In the genomic region with DNA sequence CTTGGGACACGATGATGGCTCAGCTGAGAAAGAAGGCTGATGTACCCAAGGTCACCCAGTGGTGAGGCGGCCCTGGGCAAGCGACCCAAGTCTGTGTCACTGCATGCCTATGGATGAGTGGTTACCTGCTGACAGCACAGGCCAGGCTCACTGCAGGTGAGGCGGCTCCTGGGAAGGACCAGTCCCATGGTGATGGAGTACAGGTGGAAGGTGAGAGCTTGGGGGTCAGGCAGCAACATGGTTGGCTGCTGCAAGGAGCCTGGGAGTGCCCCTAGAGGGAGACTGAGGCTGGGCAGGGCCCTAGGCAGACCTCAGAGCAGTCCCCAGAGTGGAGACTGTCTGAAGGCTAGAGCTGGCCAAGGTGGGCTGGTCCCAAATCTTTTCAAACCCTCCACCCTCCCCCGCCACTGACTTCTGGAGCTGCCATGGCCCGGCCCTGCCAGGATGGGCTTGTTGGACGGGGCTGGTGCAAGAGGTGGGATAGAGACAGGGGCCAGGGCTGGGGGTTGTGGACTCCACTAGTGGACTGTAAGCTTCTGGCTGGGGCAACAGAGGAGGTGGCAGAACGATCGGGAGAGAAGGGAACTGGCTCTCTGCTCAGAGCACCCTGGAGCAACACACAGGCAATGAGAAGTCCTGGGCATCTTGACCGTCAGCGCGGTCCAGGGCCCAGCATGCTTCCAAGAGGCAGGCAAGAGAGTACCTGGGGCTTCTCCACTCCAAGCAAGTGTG, we compare ENCODE assay signal across 19 cellular contexts.
DNase-seq lines count a peak whose midpoint lies in the region; ATAC-seq, FAIRE-seq and TF ChIP-seq lines count a peak whose summit lies in the region.
"Had no signal": no experiment of that assay in that cellular context is flagged by ENCODE, and none has a peak within 500 bp of the region (broad histone marks: within the 10 kb centered on the region; RNA-seq: fewer than 3 reads in every experiment).

No MANE protein-coding gene starts in this region.

- CTCF ChIA-PET in K562 (lab: Yijun Ruan, JAX; ENCODE audit: low intra/inter-chr PET ratio): interaction anchor here (0.5 kb wide), 1 partner anchor 1098 kb away, joined by 3 read pairs; no protein-coding TSS in a partner anchor

- H3K36me3 ChIP-seq in K562 (ENCODE audit: control insufficient read depth, insufficient read depth, low read length): no peaks in the 10 kb centered on the region

- no peak overlapping the region; a peak in 1 of 4 replicates for H3K9ac ChIP-seq in K562 (ENCODE audit: insufficient read depth in 1 of 2, low read depth in 2 of 2, low read length in 2 of 2)
- H3K9ac ChIP-seq: SK-N-SH had no signal

- no peak overlapping the region for H3K4me2 ChIP-seq in K562 (ENCODE audit: insufficient read depth, low read length)
- H3K4me2 ChIP-seq: GM23338, SK-N-SH had no signal

- H3K27ac ChIP-seq in K562 (ENCODE audit: extremely low read depth, low read depth, low read length): no peak overlapping the region
- H3K27ac ChIP-seq: C4-2B had no signal

- H3K9me1 ChIP-seq in K562 (ENCODE audit: control insufficient read depth, insufficient read depth, low read length): no peaks in the 10 kb centered on the region

- H3K27me3 Mint-ChIP-seq in natural killer cell treated with Interleukin-12 subunit alpha and Interleukin-12 subunit beta and Interleukin-15 and Interleukin-18, amount 100 ng/mL, for 72 hours: peaks cover 16 to 32% of the 10 kb centered on the region in 2 donors
- H3K27me3 Mint-ChIP-seq in natural killer cell (ENCODE audit: low read depth in 2 of 2): peaks cover 28 to 34% of the 10 kb centered on the region in 2 donors

- no peak for TF ChIP-seq POLR2A in K562 (conservative IDR thresholded peaks at IDR 0.05)

- 1% methylated on average over 11 of the region's 12 CpGs for WGBS in K562 (ENCODE audit: insufficient coverage, low coverage, missing lambda C conversion rate)

- no peaks in the 10 kb centered on the region for H3K9me3 ChIP-seq in K562 (replicated peaks; ENCODE audit: control insufficient read depth, insufficient read depth, low read depth, low read length)
- H3K9me3 ChIP-seq: Caco-2, SK-N-SH had no signal

- DNase-seq in natural killer cell treated with Interleukin-12 subunit alpha and Interleukin-12 subunit beta and Interleukin-15 and Interleukin-18, amount 100 ng/mL, for 72 hours (ENCODE audit: low spot score): no peak
- no peak for DNase-seq in natural killer cell
- no peak for DNase-seq in K562 (ENCODE audit: extremely low read depth in 1 of 4, low spot score in 3 of 4)
- DNase-seq in stimulated activated effector memory CD8-positive, alpha-beta T cell treated with anti-CD3 and anti-CD28 coated beads, Interleukin-12 subunit alpha, Interleukin-12 subunit beta, amount 100 ng/mL, for 72 hours (ENCODE audit: low spot score in 2 of 2): no peak
- no peak for DNase-seq in hypothalamus (lab: John Stamatoyannopoulos, UW)
- DNase-seq in HuH-7.5 (ENCODE audit: low spot score): no peak
- DNase-seq: CD8-positive, alpha-beta T cell; NCI-H1105; NCI-H2029; NCI-H524 treated with DMSO at 0.1 percent for 48 hours; NCI-H774 had no signal

- no peak overlapping the region for H3K27ac Mint-ChIP-seq in natural killer cell treated with Interleukin-12 subunit alpha and Interleukin-12 subunit beta and Interleukin-15 and Interleukin-18, amount 100 ng/mL, for 72 hours
- no peak overlapping the region for H3K27ac Mint-ChIP-seq in natural killer cell
- no peak overlapping the region for H3K27ac Mint-ChIP-seq in stimulated activated effector memory CD8-positive, alpha-beta T cell treated with anti-CD3 and anti-CD28 coated beads, Interleukin-12 subunit alpha, Interleukin-12 subunit beta, amount 100 ng/mL, for 72 hours
- H3K27ac Mint-ChIP-seq: B cell; CD8-positive, alpha-beta T cell; GM23338 had no signal

- in situ Hi-C loops in K562 (cut with MboI): loop anchor here (25.0 kb wide), 1 partner anchor 906 kb away; a partner anchor contains a TSS

- intact Hi-C loops in natural killer cell (cut with micrococcal nuclease): no loop called here
- intact Hi-C loops in K562 (cut with micrococcal nuclease): no loop called here

- no TSS peak for BruUV-seq in K562 (replicated peaks; lab: Mats Ljungman, UMichigan)

- no peak for TF ChIP-seq RAD21 in K562 (CRISPR knock-in tag; conservative IDR thresholded peaks at IDR 0.05 in 1 of 2, IDR thresholded peaks at IDR 0.05 in 1 of 2)

- no peak for TF ChIP-seq EP300 in K562 (IDR thresholded peaks at IDR 0.05; ENCODE audit: low read length)

- no peak for TF ChIP-seq CTCF in natural killer cell (IDR thresholded peaks at IDR 0.05)
- TF ChIP-seq CTCF in K562 (IDR thresholded peaks at IDR 0.05 in 2 of 3, conservative IDR thresholded peaks at IDR 0.05 in 1 of 3; ENCODE audit: insufficient read depth in 2 of 3, low read depth in 1 of 3, low read length in 3 of 3): no peak

- H4K20me1 ChIP-seq in K562 (replicated peaks; ENCODE audit: control insufficient read depth, insufficient read depth, low read length): 0 out of 2 replicates have a peak, but pooled peaks cover 6% of the 10 kb centered on the region

- H2AFZ ChIP-seq in K562 (ENCODE audit: low read depth, low read length): no peak overlapping the region

- POLR2A ChIA-PET in K562 (lab: Yijun Ruan, JAX): interaction anchor here (0.6 kb wide), 3 partner anchors 9 to 1781 kb away, joined by 3 to 4 read pairs (median 3); no protein-coding TSS in a partner anchor

- no peak for FAIRE-seq in K562 (lab: Jason Lieb, UNC)
- FAIRE-seq: G401.6 had no signal

- H3K79me2 ChIP-seq in K562 (ENCODE audit: control insufficient read depth, insufficient read depth, low read length): no peaks in the 10 kb centered on the region

- H3K27me3 ChIP-seq in K562 (ENCODE audit: control insufficient read depth in 2 of 2, insufficient read depth in 2 of 2, low read length in 2 of 2): peaks cover 0 to 3% of the 10 kb centered on the region in 2 experiments; a peak in 1 of 5 replicates

- peak; percentile 15 to 34 for ATAC-seq in natural killer cell treated with Interleukin-12 subunit alpha and Interleukin-12 subunit beta and Interleukin-15 and Interleukin-18, amount 100 ng/mL, for 72 hours
- ATAC-seq in natural killer cell (no peak), K562 (peak; percentile 43), HG03039 (IDR thresholded peaks at IDR 0.05; ENCODE audit: unreplicated experiment) (no peak)
- peak; percentile 22 for ATAC-seq in stimulated activated effector memory CD8-positive, alpha-beta T cell treated with anti-CD3 and anti-CD28 coated beads, Interleukin-12 subunit alpha, Interleukin-12 subunit beta, amount 100 ng/mL, for 72 hours

- no peak overlapping the region for H3K4me3 Mint-ChIP-seq in natural killer cell treated with Interleukin-12 subunit alpha and Interleukin-12 subunit beta and Interleukin-15 and Interleukin-18, amount 100 ng/mL, for 72 hours
- no peak overlapping the region for H3K4me3 Mint-ChIP-seq in natural killer cell
- H3K4me3 Mint-ChIP-seq in stimulated activated effector memory CD8-positive, alpha-beta T cell treated with anti-CD3 and anti-CD28 coated beads, Interleukin-12 subunit alpha, Interleukin-12 subunit beta, amount 100 ng/mL, for 72 hours: no peak overlapping the region
- H3K4me3 Mint-ChIP-seq: B cell; CD8-positive, alpha-beta T cell; GM23338; H9 had no signal

- no peaks in the 10 kb centered on the region for H3K9me3 Mint-ChIP-seq in natural killer cell treated with Interleukin-12 subunit alpha and Interleukin-12 subunit beta and Interleukin-15 and Interleukin-18, amount 100 ng/mL, for 72 hours
- H3K9me3 Mint-ChIP-seq in natural killer cell: no peaks in the 10 kb centered on the region
- no peaks in the 10 kb centered on the region for H3K9me3 Mint-ChIP-seq in stimulated activated effector memory CD8-positive, alpha-beta T cell treated with anti-CD3 and anti-CD28 coated beads, Interleukin-12 subunit alpha, Interleukin-12 subunit beta, amount 100 ng/mL, for 72 hours
- H3K9me3 Mint-ChIP-seq: CD8-positive, alpha-beta T cell; GM23338; H9 had no signal

- no peak overlapping the region for H3K4me3 ChIP-seq in K562
- H3K4me3 ChIP-seq: GM23338 had no signal

- peaks cover 7% of the 10 kb centered on the region in 2 donors for H3K4me1 Mint-ChIP-seq in natural killer cell treated with Interleukin-12 subunit alpha and Interleukin-12 subunit beta and Interleukin-15 and Interleukin-18, amount 100 ng/mL, for 72 hours (ENCODE audit: low read depth in 2 of 2)
- peaks cover 10 to 11% of the 10 kb centered on the region in 2 donors for H3K4me1 Mint-ChIP-seq in natural killer cell
- peaks cover 7% of the 10 kb centered on the region for H3K4me1 Mint-ChIP-seq in stimulated activated effector memory CD8-positive, alpha-beta T cell treated with anti-CD3 and anti-CD28 coated beads, Interleukin-12 subunit alpha, Interleukin-12 subunit beta, amount 100 ng/mL, for 72 hours

- no peaks in the 10 kb centered on the region for H3K36me3 Mint-ChIP-seq in natural killer cell treated with Interleukin-12 subunit alpha and Interleukin-12 subunit beta and Interleukin-15 and Interleukin-18, amount 100 ng/mL, for 72 hours
- no peaks in the 10 kb centered on the region for H3K36me3 Mint-ChIP-seq in natural killer cell
- no peaks in the 10 kb centered on the region for H3K36me3 Mint-ChIP-seq in stimulated activated effector memory CD8-positive, alpha-beta T cell treated with anti-CD3 and anti-CD28 coated beads, Interleukin-12 subunit alpha, Interleukin-12 subunit beta, amount 100 ng/mL, for 72 hours
- H3K36me3 Mint-ChIP-seq: CD8-positive, alpha-beta T cell had no signal

- H3K4me1 ChIP-seq in K562 (replicated peaks in 1 of 2; ENCODE audit: control insufficient read depth in 2 of 2, insufficient read depth in 2 of 2, low read length in 2 of 2): peaks cover 0 to 6% of the 10 kb centered on the region in 2 experiments; a peak in 1 of 5 replicates
- H3K4me1 ChIP-seq: Caco-2 had no signal

TF ChIP-seq in K562, 482 proteins besides CTCF, POLR2A, EP300 and RAD21 (continues in another document):
- no peak for TF ChIP-seq ZNF764 (CRISPR knock-in tag; IDR thresholded peaks at IDR 0.05; ENCODE audit: low read depth)
- no peak for TF ChIP-seq CSDE1 (IDR thresholded peaks at IDR 0.05)
- TF ChIP-seq, protein P1, sequence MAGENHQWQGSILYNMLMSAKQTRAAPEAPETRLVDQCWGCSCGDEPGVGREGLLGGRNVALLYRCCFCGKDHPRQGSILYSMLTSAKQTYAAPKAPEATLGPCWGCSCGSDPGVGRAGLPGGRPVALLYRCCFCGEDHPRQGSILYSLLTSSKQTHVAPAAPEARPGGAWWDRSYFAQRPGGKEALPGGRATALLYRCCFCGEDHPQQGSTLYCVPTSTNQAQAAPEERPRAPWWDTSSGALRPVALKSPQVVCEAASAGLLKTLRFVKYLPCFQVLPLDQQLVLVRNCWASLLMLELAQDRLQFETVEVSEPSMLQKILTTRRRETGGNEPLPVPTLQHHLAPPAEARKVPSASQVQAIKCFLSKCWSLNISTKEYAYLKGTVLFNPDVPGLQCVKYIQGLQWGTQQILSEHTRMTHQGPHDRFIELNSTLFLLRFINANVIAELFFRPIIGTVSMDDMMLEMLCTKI (IDR thresholded peaks at IDR 0.05; ENCODE audit: partially characterized antibody): no peak
- TF ChIP-seq CXXC5 (CRISPR knock-in tag; IDR thresholded peaks at IDR 0.05): no peak
- no peak for TF ChIP-seq POLR2AphosphoS5 (IDR thresholded peaks at IDR 0.05; ENCODE audit: control insufficient read depth, insufficient read depth, low read depth, low read length)
- no peak for TF ChIP-seq RBM39 (optimal IDR thresholded peaks at IDR 0.05; ENCODE audit: low read depth, low read length)
- no peak for TF ChIP-seq STAT5A (IDR thresholded peaks at IDR 0.05; ENCODE audit: borderline replicate concordance, low read length)

Comparison
In these comparisons a context has a peak if more than half of its experiments do, and no peak if none do; other contexts are left out.
1. ATAC-seq: peak in natural killer cell treated with Interleukin-12 subunit alpha and Interleukin-12 subunit beta and Interleukin-15 and Interleukin-18, amount 100 ng/mL, for 72 hours (2 of 2), K562 (single experiment) and stimulated activated effector memory CD8-positive, alpha-beta T cell treated with anti-CD3 and anti-CD28 coated beads, Interleukin-12 subunit alpha, Interleukin-12 subunit beta, amount 100 ng/mL, for 72 hours (single experiment); none in natural killer cell (0 of 3) and HG03039 (single experiment).